In genomic region chr2:64988420-64989125, GRCh38 we compare ENCODE assay signal across 8 cellular contexts. TPM values are rescaled to one million over a fixed set of nuclear protein-coding genes. Genes with fewer than 3 reads are reported as not detected.
DNase-seq lines count a peak whose midpoint lies in the region; ATAC-seq, FAIRE-seq and TF ChIP-seq lines count a peak whose summit lies in the region.

No MANE protein-coding gene starts in this region.

- H3K4me2 ChIP-seq in DOHH2 (ENCODE audit: low read length) (peak overlapping the region; percentile 77), IMR-90 (ENCODE audit: low read depth, low read length) (peak overlapping the region; percentile 53)

- ATAC-seq in GM21515 (IDR thresholded peaks at IDR 0.05; ENCODE audit: unreplicated experiment), result peak; percentile 34
- peak; percentile 80 for ATAC-seq in IMR-90 (ENCODE audit: low read depth)
- ATAC-seq in Right ventricle myocardium superior (ENCODE audit: poor library complexity), result peak; percentile 83
- peak; percentile 59 to 75 (median 70) for ATAC-seq in pancreas

- H3K79me2 ChIP-seq in DOHH2 (ENCODE audit: control insufficient read depth, low read length), result peaks cover 48% of the 10 kb centered on the region

- peak overlapping the region; percentile 88 for H3K4me3 Mint-ChIP-seq in activated naive CD4-positive, alpha-beta T cell treated with anti-CD3 and anti-CD28 coated beads, Interleukin-2, amount 50 U/mL, for 24 hours

- H4K5ac ChIP-seq in IMR-90 (ENCODE audit: low read depth, low read length), result peak overlapping the region; percentile 44; the same call in 1 of the 2 replicates

- peaks cover 2% of the 10 kb centered on the region; the same call in 1 of the 2 replicates for H3F3A ChIP-seq in DOHH2 (ENCODE audit: control insufficient read depth, insufficient read depth)

- 0 out of 2 replicates have a peak overlapping the region, but pooled peaks have one; percentile 30 for H2BK20ac ChIP-seq in IMR-90 (ENCODE audit: low read depth, low read length)

- peak overlapping the region; percentile 83 for H4K91ac ChIP-seq in IMR-90 (ENCODE audit: insufficient read depth, low read depth, low read length)

- H3K4me3 ChIP-seq in DOHH2 (ENCODE audit: low read length) (peak overlapping the region; percentile 98), IMR-90 (ENCODE audit: insufficient read depth, low read depth, low read length) (peak overlapping the region; percentile 64), SJSA1 (peak overlapping the region; percentile 53), pancreas (peak overlapping the region; percentile 64 to 95 (median 82)), urinary bladder (ENCODE audit: low read depth, low read length) (peak overlapping the region; percentile 68)

- no peak for FAIRE-seq in pancreas (lab: Jason Lieb, UNC)

- H4K8ac ChIP-seq in IMR-90 (ENCODE audit: low read depth in 2 of 2, low read length in 2 of 2), result peak overlapping the region; percentile 60 to 72; a peak in 3 of 4 replicates

- dilution Hi-C loops in IMR-90 (cut with HindIII; ENCODE audit: low sequenced_read_pairs, unreplicated experiment), result no loop called here

- peaks cover 22 to 39% of the 10 kb centered on the region in 2 experiments; a peak in 3 of 4 replicates for H3K79me1 ChIP-seq in IMR-90 (ENCODE audit: low read depth in 1 of 2, low read length in 2 of 2)

- peak overlapping the region; percentile 89 for H3K4ac ChIP-seq in IMR-90 (ENCODE audit: low read depth, low read length)

- H3K4me1 Mint-ChIP-seq in activated naive CD4-positive, alpha-beta T cell treated with anti-CD3 and anti-CD28 coated beads, Interleukin-2, amount 50 U/mL, for 24 hours, result peaks cover 21% of the 10 kb centered on the region

- H3K27me3 ChIP-seq in DOHH2 (ENCODE audit: control insufficient read depth, low read length) (no peaks in the 10 kb centered on the region), IMR-90 (ENCODE audit: control insufficient read depth, insufficient read depth, low read length) (no peaks in the 10 kb centered on the region), SJSA1 (replicated peaks) (no peaks in the 10 kb centered on the region), pancreas (no peaks in the 10 kb centered on the region)

- TSS peak; percentile 39 for BruUV-seq in IMR-90 (replicated peaks; lab: Mats Ljungman, UMichigan)

- H3K4me1 ChIP-seq in DOHH2 (ENCODE audit: control insufficient read depth, low read length) (peaks cover 48% of the 10 kb centered on the region), IMR-90 (ENCODE audit: control insufficient read depth, insufficient read depth, low read length) (peaks cover 10% of the 10 kb centered on the region), SJSA1 (replicated peaks) (peaks cover 25% of the 10 kb centered on the region), pancreas (peaks cover 0 to 7% (median 6%) of the 10 kb centered on the region in 3 donors), urinary bladder (ENCODE audit: insufficient read depth) (peaks cover 4% of the 10 kb centered on the region)

- H3K27ac ChIP-seq in DOHH2 (ENCODE audit: low read depth, low read length) (peak overlapping the region; percentile 52), IMR-90 (ENCODE audit: insufficient read depth, low read length) (peak overlapping the region; percentile 84), SJSA1 (peak overlapping the region; percentile 89), pancreas (peak overlapping the region; percentile 91 to 96 (median 94)), urinary bladder (ENCODE audit: low read depth) (peak overlapping the region; percentile 91)

- 0% methylated on average over 26 of the region's 65 CpGs; no CpG with 5 or more reads in 1 of the 2 experiments for WGBS in IMR-90 (ENCODE audit: extremely low coverage in 2 of 2, insufficient read length in 1 of 2), 2 experiments
- 0 to 1% methylated on average over 44 to 64 of the region's 65 CpGs for WGBS in pancreas, 2 donors
- WGBS in urinary bladder, result under 1% methylated on average over 65 of the region's 65 CpGs

- peak overlapping the region; percentile 78 for H3K56ac ChIP-seq in IMR-90 (ENCODE audit: extremely low read depth, insufficient read depth, low read length)

- peak; percentile 46 for TF ChIP-seq CTCF in DOHH2 (IDR thresholded peaks at IDR 0.05; ENCODE audit: low read depth, low read length, poor library complexity, severe bottlenecking)
- TF ChIP-seq CTCF in IMR-90 (conservative IDR thresholded peaks at IDR 0.05; ENCODE audit: low read depth, low read length), result peak; percentile 42
- TF ChIP-seq CTCF in pancreas (IDR thresholded peaks at IDR 0.05), result peak in 1 of 4 donors; percentile 29

- peaks cover 1% of the 10 kb centered on the region for H3K36me3 Mint-ChIP-seq in activated naive CD4-positive, alpha-beta T cell treated with anti-CD3 and anti-CD28 coated beads, Interleukin-2, amount 50 U/mL, for 24 hours

- peaks cover 36% of the 10 kb centered on the region for H3K36me3 ChIP-seq in DOHH2 (ENCODE audit: control insufficient read depth, low read length)
- no peaks in the 10 kb centered on the region for H3K36me3 ChIP-seq in IMR-90 (ENCODE audit: control insufficient read depth, insufficient read depth, low read length)
- H3K36me3 ChIP-seq in SJSA1, result 0 out of 2 replicates have a peak, but pooled peaks cover 3% of the 10 kb centered on the region
- H3K36me3 ChIP-seq in pancreas, result no peaks in the 10 kb centered on the region
- H3K36me3 ChIP-seq in urinary bladder (ENCODE audit: insufficient read depth), result no peaks in the 10 kb centered on the region

- peak; percentile 93 for TF ChIP-seq POLR2A in IMR-90 (IDR thresholded peaks at IDR 0.05; ENCODE audit: low read depth, low read length)

- in situ Hi-C loops in IMR-90 (cut with MboI; ENCODE audit: low sequenced_read_pairs), result no loop called here

- H3K9me2 ChIP-seq in DOHH2 (replicated peaks; ENCODE audit: control insufficient read depth, low read length), result no peaks in the 10 kb centered on the region

- H2AK9ac ChIP-seq in IMR-90 (replicated peaks; ENCODE audit: low read depth, low read length, poor library complexity), result peak overlapping the region; percentile 95

- peak overlapping the region; percentile 39; the same call in 2 of the 3 replicates for H2BK15ac ChIP-seq in IMR-90 (ENCODE audit: low read depth, low read length)

- H4K20me1 ChIP-seq in DOHH2 (ENCODE audit: control insufficient read depth, insufficient read depth, low read depth, low read length) (peaks cover 10% of the 10 kb centered on the region), IMR-90 (ENCODE audit: insufficient read depth, low read length) (peaks cover 16% of the 10 kb centered on the region; the same call in 1 of the 2 replicates)

- peak overlapping the region; percentile 39; the same call in 1 of the 2 replicates for H3K18ac ChIP-seq in IMR-90 (ENCODE audit: low read depth, low read length)

- H3K27ac Mint-ChIP-seq in activated naive CD4-positive, alpha-beta T cell treated with anti-CD3 and anti-CD28 coated beads, Interleukin-2, amount 50 U/mL, for 24 hours, result peak overlapping the region; percentile 68

- H2AK5ac ChIP-seq in IMR-90 (ENCODE audit: low read depth, low read length), result peak overlapping the region; percentile 64; the same call in 1 of the 2 replicates

- peak; percentile 12; the same call in 1 of the 2 replicates for TF ChIP-seq RAD21 in IMR-90 (IDR thresholded peaks at IDR 0.05; ENCODE audit: low read length)

- H3K9me3 ChIP-seq in DOHH2 (ENCODE audit: control insufficient read depth, insufficient read depth, low read length) (no peaks in the 10 kb centered on the region), IMR-90 (ENCODE audit: control insufficient read depth, insufficient read depth, low read length) (no peaks in the 10 kb centered on the region), SJSA1 (replicated peaks) (peaks cover 3% of the 10 kb centered on the region; the same call in 1 of the 2 replicates), pancreas (no peaks in the 10 kb centered on the region)

- peak overlapping the region; percentile 72 for H3K9ac ChIP-seq in IMR-90 (ENCODE audit: low read depth, low read length)

- H2BK5ac ChIP-seq in IMR-90 (ENCODE audit: low read depth, low read length, poor library complexity, severe bottlenecking), result peak overlapping the region; percentile 84

- DNase-seq in IMR-90 (peak; percentile 89), SJSA1 (ENCODE audit: low read depth in 1 of 2, low spot score in 2 of 2) (peak; percentile 85 to 88), Right ventricle myocardium superior (no peak), pancreas (peak in 5 of 6 donors; percentile 65 to 79 (median 77))

- no peaks in the 10 kb centered on the region for H3K9me3 Mint-ChIP-seq in activated naive CD4-positive, alpha-beta T cell treated with anti-CD3 and anti-CD28 coated beads, Interleukin-2, amount 50 U/mL, for 24 hours

- peak overlapping the region; percentile 92 for H2AFZ ChIP-seq in IMR-90 (replicated peaks; ENCODE audit: low read length, poor library complexity)

- CTCF ChIA-PET in IMR-90 (lab: Yijun Ruan, JAX), result interaction anchor here (0.6 kb wide), 1 partner anchor 15 kb away, joined by 3 read pairs; no protein-coding TSS in a partner anchor

- peaks cover 4% of the 10 kb centered on the region for H3K9me1 ChIP-seq in IMR-90 (ENCODE audit: insufficient read depth, low read length)

- H3K14ac ChIP-seq in IMR-90 (replicated peaks; ENCODE audit: low read depth, low read length), result peak overlapping the region; percentile 91

- peaks cover 2% of the 10 kb centered on the region for H3K27me3 Mint-ChIP-seq in activated naive CD4-positive, alpha-beta T cell treated with anti-CD3 and anti-CD28 coated beads, Interleukin-2, amount 50 U/mL, for 24 hours

- POLR2A ChIA-PET in IMR-90 (lab: Charles Lee; ENCODE audit: unreplicated experiment), result interaction anchor here (0.6 to 0.7 kb wide), 3 partner anchors 76 to 552 kb away, joined by 3 to 4 read pairs (median 3); no protein-coding TSS in a partner anchor

- intact Hi-C loops in IMR-90 (cut with micrococcal nuclease) (loop anchor here (1.0 to 5.0 kb wide), 2 partner anchors 36 to 71 kb away; no protein-coding TSS in a partner anchor), Right ventricle myocardium superior (cut with DNase I) (no loop called here), pancreas (cut with DNase I) (no loop called here)

- H2BK120ac ChIP-seq in IMR-90 (ENCODE audit: low read depth, low read length), result peak overlapping the region; percentile 78

- H3K23ac ChIP-seq in IMR-90 (ENCODE audit: low read depth, low read length), result peak overlapping the region; percentile 4

TF ChIP-seq in IMR-90, 13 proteins besides CTCF, POLR2A, EP300 and RAD21 (continues in another document):
- no peak for TF ChIP-seq MAFK (IDR thresholded peaks at IDR 0.05; ENCODE audit: low read depth, low read length)

RNA-seq across cellular contexts. Expression of gene SLC1A4, which starts 0.6 kb away (rescaled TPM):
- total RNA-seq in IMR-90 (2012; rRNA removed) (6.9 and 8.1 TPM in 2 replicates), Right ventricle myocardium superior (3.5 TPM), pancreas (10 to 100 TPM; 18.4 to 72.7 (median 27.4) TPM), urinary bladder (13.5 TPM)
- polyA plus RNA-seq in IMR-90 (2012; rRNA removed) (5.9 and 6.8 TPM in 2 replicates), pancreas (10 to 100 TPM; 10.9 to 13.0 TPM), urinary bladder (4.8 TPM)
- polyA plus RNA-seq in IMR-90 (2012; cell fraction: cytosol; rRNA removed), result 3.6 and 4.9 TPM in 2 replicates
- 5.5 and 6.4 TPM in 2 replicates for polyA plus RNA-seq in IMR-90 (2012; cell fraction: nucleus; rRNA removed; ENCODE audit: low replicate concordance)
- total RNA-seq in SJSA1 (2014; rRNA removed; shearing (Covaris generic)), result 16.7 and 27.5 TPM in 2 replicates
